14 cellular contexts compared by ENCODE assay signal in genomic region chr9:81371824-81372223, GRCh38.
"Had no signal": no experiment of that assay in that cellular context is flagged by ENCODE, and none has a peak within 500 bp of the region (broad histone marks: within the 10 kb centered on the region; RNA-seq: fewer than 3 reads in every experiment).

No MANE protein-coding gene starts in this region.

- H3K27ac Mint-ChIP-seq: activated CD4-positive, alpha-beta memory T cell treated with anti-CD3 and anti-CD28 coated beads for 36 hours; activated naive CD8-positive, alpha-beta T cell treated with anti-CD3 and anti-CD28 coated beads for 36 hours; activated T-cell treated with anti-CD3 and anti-CD28 coated beads, Interleukin-2, amount 50 U/mL, for 72 hours; endodermal cell; stimulated activated naive CD8-positive, alpha-beta T cell treated with anti-CD3 and anti-CD28 coated beads, Interleukin-15, Interleukin-2, amounts not matched to agents 100 ng/mL and 50 ng/mL, for 24 hours had no signal

- ATAC-seq: activated T-cell treated with anti-CD3 and anti-CD28 coated beads, Interleukin-2, amount 50 U/mL, for 72 hours; left colon had no signal

- H3K36me3 ChIP-seq: thoracic aorta had no signal

- H3K4me3 Mint-ChIP-seq: activated CD4-positive, alpha-beta memory T cell treated with anti-CD3 and anti-CD28 coated beads for 36 hours; activated naive CD8-positive, alpha-beta T cell treated with anti-CD3 and anti-CD28 coated beads for 36 hours; activated T-cell treated with anti-CD3 and anti-CD28 coated beads, Interleukin-2, amount 50 U/mL, for 72 hours; endodermal cell; nephron; stimulated activated naive CD8-positive, alpha-beta T cell treated with anti-CD3 and anti-CD28 coated beads, Interleukin-15, Interleukin-2, amounts not matched to agents 100 ng/mL and 50 ng/mL, for 24 hours had no signal

- H3K36me3 Mint-ChIP-seq: activated CD4-positive, alpha-beta memory T cell treated with anti-CD3 and anti-CD28 coated beads for 36 hours; activated naive CD8-positive, alpha-beta T cell treated with anti-CD3 and anti-CD28 coated beads for 36 hours had no signal

- H3K9me3 ChIP-seq: thoracic aorta had no signal

- H3K4me1 Mint-ChIP-seq: activated naive CD8-positive, alpha-beta T cell treated with anti-CD3 and anti-CD28 coated beads for 36 hours had no signal

- DNase-seq: activated CD4-positive, alpha-beta memory T cell treated with anti-CD3 and anti-CD28 coated beads for 36 hours; activated CD4-positive, alpha-beta T cell treated with anti-CD3 and anti-CD28 coated beads for 1 hour; activated gamma-delta T cell treated with Interleukin-2 at 50 U/mL for 16 hours; activated naive CD8-positive, alpha-beta T cell treated with anti-CD3 and anti-CD28 coated beads for 36 hours; activated T-cell treated with anti-CD3 and anti-CD28 coated beads, Interleukin-2, amount 50 U/mL, for 72 hours; endodermal cell; erythroblast; left colon; stimulated activated CD4-positive, alpha-beta T cell treated with anti-CD3 and anti-CD28 coated beads, Interleukin-15, amount 100 ng/mL, for 24 hours; stimulated activated CD4-positive, alpha-beta T cell treated with anti-CD3 and anti-CD28 coated beads, Interleukin-4, amount 100 ng/mL, for 24 hours; T-helper 2 cell had no signal

- H3K27me3 Mint-ChIP-seq: activated CD4-positive, alpha-beta memory T cell treated with anti-CD3 and anti-CD28 coated beads for 36 hours; activated naive CD8-positive, alpha-beta T cell treated with anti-CD3 and anti-CD28 coated beads for 36 hours; stimulated activated naive CD8-positive, alpha-beta T cell treated with anti-CD3 and anti-CD28 coated beads, Interleukin-15, Interleukin-2, amounts not matched to agents 100 ng/mL and 50 ng/mL, for 24 hours had no signal

- H3K4me3 ChIP-seq: thoracic aorta had no signal

- H3K9me3 Mint-ChIP-seq: activated naive CD8-positive, alpha-beta T cell treated with anti-CD3 and anti-CD28 coated beads for 36 hours had no signal
